In the genomic region with DNA sequence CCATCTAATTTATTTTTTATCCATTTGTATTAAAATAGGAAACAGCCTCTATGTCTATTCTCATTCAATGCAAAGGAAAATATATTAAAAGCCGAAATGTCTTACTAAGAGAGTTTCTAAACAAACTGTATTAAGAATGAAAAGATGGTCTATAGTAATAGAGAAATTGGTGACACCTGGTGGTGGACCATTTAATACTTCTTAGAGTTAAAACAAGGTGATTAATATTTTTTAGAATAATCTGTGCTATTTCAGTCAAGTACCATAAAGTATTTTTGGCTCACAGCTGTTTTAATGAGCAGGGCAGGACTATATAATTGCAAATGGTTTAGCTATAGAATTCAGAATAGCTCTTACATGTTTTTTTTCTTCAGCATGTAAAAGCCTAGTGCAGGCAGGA, we compare ENCODE assay signal across 13 cellular contexts. TPM values are rescaled to one million over a fixed set of nuclear protein-coding genes. Genes with fewer than 3 reads are reported as not detected.
A peak's percentile ranks its signal among the peaks of the same experiment; 100 is the strongest.
DNase-seq lines count a peak whose midpoint lies in the region; ATAC-seq, FAIRE-seq and TF ChIP-seq lines count a peak whose summit lies in the region.
"Had no signal": no experiment of that assay in that cellular context is flagged by ENCODE, and none has a peak within 500 bp of the region (broad histone marks: within the 10 kb centered on the region; RNA-seq: fewer than 3 reads in every experiment).

No MANE protein-coding gene starts in this region.

- no peaks in the 10 kb centered on the region for H3K4me1 Mint-ChIP-seq in osteocyte (ENCODE audit: unreplicated experiment)
- H3K4me1 Mint-ChIP-seq: activated CD8-positive, alpha-beta memory T cell treated with anti-CD3 and anti-CD28 coated beads, Interleukin-2, amount 10 ng/mL, durations not matched to agents 7 days and 5 days; activated naive CD8-positive, alpha-beta T cell treated with anti-CD3 and anti-CD28 coated beads, Interleukin-2, amount 10 ng/mL, durations not matched to agents 7 days and 5 days had no signal

- TF ChIP-seq CTCF in bronchial epithelial cell (IDR thresholded peaks at IDR 0.05; ENCODE audit: insufficient read depth, low read length, severe bottlenecking) (no peak), osteocyte (IDR thresholded peaks at IDR 0.05) (peak; percentile 22)

- H3K36me3 ChIP-seq in bronchial epithelial cell (ENCODE audit: control insufficient read depth, insufficient read depth, low read length) = no peaks in the 10 kb centered on the region

- H3K4me3 ChIP-seq in bronchial epithelial cell (ENCODE audit: low read depth, low read length) = no peak overlapping the region

- no peaks in the 10 kb centered on the region for H3K9me3 Mint-ChIP-seq in osteocyte (ENCODE audit: unreplicated experiment)
- H3K9me3 Mint-ChIP-seq: activated naive CD8-positive, alpha-beta T cell treated with anti-CD3 and anti-CD28 coated beads, Interleukin-2, amount 10 ng/mL, durations not matched to agents 7 days and 5 days; effector memory CD8-positive, alpha-beta T cell had no signal

- H3K36me3 Mint-ChIP-seq in osteocyte (ENCODE audit: unreplicated experiment) = no peaks in the 10 kb centered on the region
- H3K36me3 Mint-ChIP-seq: activated CD8-positive, alpha-beta memory T cell treated with anti-CD3 and anti-CD28 coated beads, Interleukin-2, amount 10 ng/mL, durations not matched to agents 7 days and 5 days; activated naive CD8-positive, alpha-beta T cell treated with anti-CD3 and anti-CD28 coated beads, Interleukin-2, amount 10 ng/mL, durations not matched to agents 7 days and 5 days had no signal

- DNase-seq in NCI-H2227 (lab: John Stamatoyannopoulos, UW; ENCODE audit: unreplicated experiment) (peak; percentile 50), NCI-H2227 treated with DMSO at 0.1 percent for 48 hours (lab: John Stamatoyannopoulos, UW) (no peak), NAMALWA (ENCODE audit: low spot score) (peak; percentile 12), bronchial epithelial cell (ENCODE audit: low read depth) (peak; percentile 29), osteocyte (ENCODE audit: extremely low spot score, unreplicated experiment) (no peak), AML-193 (lab: John Stamatoyannopoulos, UW) (no peak), HuH-7.5 (ENCODE audit: low spot score) (no peak)
- DNase-seq: activated CD8-positive, alpha-beta memory T cell treated with anti-CD3 and anti-CD28 coated beads, Interleukin-2, amount 10 ng/mL, durations not matched to agents 7 days and 5 days; activated naive CD8-positive, alpha-beta T cell treated with anti-CD3 and anti-CD28 coated beads, Interleukin-2, amount 10 ng/mL, durations not matched to agents 7 days and 5 days; effector memory CD8-positive, alpha-beta T cell; NCI-H1417 treated with DMSO at 0.1 percent for 48 hours had no signal

- H3K27me3 ChIP-seq in bronchial epithelial cell (ENCODE audit: control insufficient read depth, insufficient read depth, low read length) = peaks cover 7% of the 10 kb centered on the region

- H3K27ac Mint-ChIP-seq in osteocyte (ENCODE audit: unreplicated experiment) = no peak overlapping the region
- H3K27ac Mint-ChIP-seq: activated CD8-positive, alpha-beta memory T cell treated with anti-CD3 and anti-CD28 coated beads, Interleukin-2, amount 10 ng/mL, durations not matched to agents 7 days and 5 days; activated naive CD8-positive, alpha-beta T cell treated with anti-CD3 and anti-CD28 coated beads, Interleukin-2, amount 10 ng/mL, durations not matched to agents 7 days and 5 days; effector memory CD8-positive, alpha-beta T cell had no signal

- H3K4me3 Mint-ChIP-seq in osteocyte (ENCODE audit: unreplicated experiment) = no peak overlapping the region
- H3K4me3 Mint-ChIP-seq: activated CD8-positive, alpha-beta memory T cell treated with anti-CD3 and anti-CD28 coated beads, Interleukin-2, amount 10 ng/mL, durations not matched to agents 7 days and 5 days; activated naive CD8-positive, alpha-beta T cell treated with anti-CD3 and anti-CD28 coated beads, Interleukin-2, amount 10 ng/mL, durations not matched to agents 7 days and 5 days; effector memory CD8-positive, alpha-beta T cell had no signal

- no peak for FAIRE-seq in bronchial epithelial cell (lab: Jason Lieb, UNC)
- FAIRE-seq: TTC549 had no signal

- no peak for ATAC-seq in GM18505 (IDR thresholded peaks at IDR 0.05; ENCODE audit: unreplicated experiment)
- ATAC-seq: activated CD8-positive, alpha-beta memory T cell treated with anti-CD3 and anti-CD28 coated beads, Interleukin-2, amount 10 ng/mL, durations not matched to agents 7 days and 5 days; effector memory CD8-positive, alpha-beta T cell had no signal

- TF ChIP-seq POLR2A in GM18505 (IDR thresholded peaks at IDR 0.05; ENCODE audit: borderline replicate concordance, extremely low read depth, insufficient read depth, insufficient read length) = no peak

- H3K27me3 Mint-ChIP-seq in osteocyte (ENCODE audit: unreplicated experiment) = no peaks in the 10 kb centered on the region
- H3K27me3 Mint-ChIP-seq: activated CD8-positive, alpha-beta memory T cell treated with anti-CD3 and anti-CD28 coated beads, Interleukin-2, amount 10 ng/mL, durations not matched to agents 7 days and 5 days; effector memory CD8-positive, alpha-beta T cell had no signal

RNA-seq across cellular contexts. Expression of gene SYNPR, which starts 55.7 kb away (rescaled TPM):
- total RNA-seq in bronchial epithelial cell (not detected in 2 replicates), osteocyte (not detected in 2 replicates)
- total RNA-seq: activated CD8-positive, alpha-beta memory T cell treated with anti-CD3 and anti-CD28 coated beads, Interleukin-2, amount 10 ng/mL, durations not matched to agents 7 days and 5 days; activated naive CD8-positive, alpha-beta T cell treated with anti-CD3 and anti-CD28 coated beads, Interleukin-2, amount 10 ng/mL, durations not matched to agents 7 days and 5 days had no signal

Comparison
In these comparisons a context has a peak if more than half of its experiments do, and no peak if none do; other contexts are left out.
1. DNase-seq: peak in NCI-H2227 (single experiment), NAMALWA (single experiment) and bronchial epithelial cell (single experiment); none in NCI-H2227 treated with DMSO at 0.1 percent for 48 hours (single experiment), osteocyte (single experiment), AML-193 (0 of 2) and HuH-7.5 (single experiment).